17 cellular contexts compared by ENCODE assay signal in the genomic region with DNA sequence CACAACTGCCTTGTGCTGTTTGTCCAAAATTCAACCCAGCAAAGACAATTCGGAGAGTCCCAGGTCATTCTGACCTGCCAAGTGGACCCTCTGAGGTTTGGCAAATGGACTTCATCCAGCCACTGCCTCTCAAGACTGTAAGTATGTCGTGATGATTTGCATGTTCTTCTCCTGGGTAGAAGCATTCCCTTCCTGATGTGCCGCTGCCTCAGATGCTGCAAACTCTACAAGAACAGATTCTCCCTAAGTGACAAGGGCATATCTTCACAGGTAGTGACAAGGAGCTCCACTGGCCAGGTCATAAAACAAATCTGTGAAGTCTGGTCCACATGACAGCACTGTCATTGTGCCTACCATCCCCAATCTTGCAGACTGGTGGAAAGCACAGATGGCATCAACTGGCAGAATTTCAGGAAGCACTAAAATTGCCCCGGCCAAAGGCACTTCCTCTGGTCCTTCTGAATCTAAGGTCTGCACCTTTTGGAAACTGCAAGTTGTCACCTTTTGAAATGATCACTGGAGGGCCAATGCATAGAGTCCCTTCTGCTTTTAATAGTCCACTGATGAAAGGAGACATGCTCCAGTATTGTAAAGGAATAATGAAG. TPM values are rescaled to one million over a fixed set of nuclear protein-coding genes. Genes with fewer than 3 reads are reported as not detected.
DNase-seq lines count a peak whose midpoint lies in the region; ATAC-seq and TF ChIP-seq lines count a peak whose summit lies in the region.
"Had no signal": no experiment of that assay in that cellular context is flagged by ENCODE, and none has a peak within 500 bp of the region (broad histone marks: within the 10 kb centered on the region; RNA-seq: fewer than 3 reads in every experiment).

No MANE protein-coding gene starts in this region.

- no peak for TF ChIP-seq EP300 in stomach (IDR thresholded peaks at IDR 0.05)

- H3K36me3 ChIP-seq in stomach (peaks cover 20 to 28% (median 24%) of the 10 kb centered on the region in 4 donors), GM23248 (ENCODE audit: low read depth) (peaks cover 11% of the 10 kb centered on the region)

- no peaks in the 10 kb centered on the region for H3K9me2 ChIP-seq in GM23248 (ENCODE audit: insufficient read depth)

- H4K20me1 ChIP-seq in GM23248 (ENCODE audit: insufficient read depth), result no peaks in the 10 kb centered on the region

- H3K27ac ChIP-seq in stomach, result no peak overlapping the region
- H3K27ac ChIP-seq in GM23248, result no peak overlapping the region
- H3K27ac ChIP-seq: SK-N-MC had no signal

- in situ Hi-C loops in G401 (cut with HindIII; ENCODE audit: low sequenced_read_pairs), result no loop called here
- in situ Hi-C loops in GM23248 (cut with MboI), result no loop called here

- H3K27me3 ChIP-seq in stomach (peaks cover 0 to 37% (median 26%) of the 10 kb centered on the region in 3 donors), GM23248 (replicated peaks; ENCODE audit: insufficient read depth) (0 out of 2 replicates have a peak, but pooled peaks cover 11% of the 10 kb centered on the region)

- no peak overlapping the region for H3K4me3 Mint-ChIP-seq in activated CD8-positive, alpha-beta memory T cell treated with anti-CD3 and anti-CD28 coated beads, Interleukin-2, amount 10 ng/mL, durations not matched to agents 7 days and 5 days

- H3K9me3 ChIP-seq in stomach (no peaks in the 10 kb centered on the region), GM23248 (ENCODE audit: low read depth) (no peaks in the 10 kb centered on the region)
- H3K9me3 ChIP-seq: Caco-2 had no signal

- ATAC-seq in activated CD8-positive, alpha-beta memory T cell treated with anti-CD3 and anti-CD28 coated beads, Interleukin-2, amount 10 ng/mL, durations not matched to agents 7 days and 5 days, result no peak
- ATAC-seq: GM12878, Right ventricle myocardium inferior had no signal

- peak; percentile 23 for DNase-seq in activated CD8-positive, alpha-beta memory T cell treated with anti-CD3 and anti-CD28 coated beads, Interleukin-2, amount 10 ng/mL, durations not matched to agents 7 days and 5 days
- no peak for DNase-seq in activated CD8-positive, alpha-beta memory T cell treated with anti-CD3 and anti-CD28 coated beads for 24 hours
- DNase-seq in G401 (ENCODE audit: low spot score) (peak; percentile 90), cerebellum (ENCODE audit: low spot score) (peak; percentile 75), stomach (peak; percentile 20), GM23248 (no peak), NAMALWA (ENCODE audit: low spot score) (no peak)
- DNase-seq: Caco-2; CD4-positive, CD25-positive, alpha-beta regulatory T cell; DMS79; GOT3; NCI-H1436; NCI-H2029; NCI-H748 treated with DMSO at 0.1 percent for 48 hours had no signal

- CTCF ChIA-PET in activated CD8-positive, alpha-beta memory T cell treated with anti-CD3 and anti-CD28 coated beads, Interleukin-2, amount 10 ng/mL, durations not matched to agents 7 days and 5 days (lab: Charles Lee), result no interaction called here

- H3K4me3 ChIP-seq in stomach (no peak overlapping the region), GM23248 (no peak overlapping the region)
- H3K4me3 ChIP-seq: GM12878, SK-N-MC had no signal

- peaks cover 10% of the 10 kb centered on the region for H3K27me3 Mint-ChIP-seq in activated CD8-positive, alpha-beta memory T cell treated with anti-CD3 and anti-CD28 coated beads, Interleukin-2, amount 10 ng/mL, durations not matched to agents 7 days and 5 days
- H3K27me3 Mint-ChIP-seq: CD4-positive, CD25-positive, alpha-beta regulatory T cell had no signal

- WGBS in stomach, 5 donors, result 72 to 86% (median 85%) methylated on average over 4 of the region's 4 CpGs
- WGBS in GM23248 (ENCODE audit: low coverage in 1 of 2, low lambda C conversion rate in 2 of 2, missing lambda C conversion rate in 2 of 2), 2 experiments, result 70 to 75% methylated on average over 4 of the region's 4 CpGs

- H3K9me3 Mint-ChIP-seq in activated CD8-positive, alpha-beta memory T cell treated with anti-CD3 and anti-CD28 coated beads, Interleukin-2, amount 10 ng/mL, durations not matched to agents 7 days and 5 days (ENCODE audit: low read depth), result no peaks in the 10 kb centered on the region

- no peak overlapping the region for H3K4me2 ChIP-seq in GM23248 (ENCODE audit: unreplicated experiment)

- H3K27ac Mint-ChIP-seq in activated CD8-positive, alpha-beta memory T cell treated with anti-CD3 and anti-CD28 coated beads, Interleukin-2, amount 10 ng/mL, durations not matched to agents 7 days and 5 days, result no peak overlapping the region

- no peak overlapping the region for H2AFZ ChIP-seq in GM23248

- no peak for TF ChIP-seq CTCF in stomach (IDR thresholded peaks at IDR 0.05)

- no peak overlapping the region for H3K9ac ChIP-seq in GM23248

- no peaks in the 10 kb centered on the region for H3K79me2 ChIP-seq in GM23248 (ENCODE audit: insufficient read depth)

- intact Hi-C loops in stomach (cut with DNase I; ENCODE audit: low total_unique reads), result no loop called here

- H3K4me1 ChIP-seq in stomach, result peaks cover 0 to 6% (median 0%) of the 10 kb centered on the region in 4 donors
- no peaks in the 10 kb centered on the region for H3K4me1 ChIP-seq in GM23248 (ENCODE audit: insufficient read depth)

- peaks cover 13% of the 10 kb centered on the region for H3K36me3 Mint-ChIP-seq in activated CD8-positive, alpha-beta memory T cell treated with anti-CD3 and anti-CD28 coated beads, Interleukin-2, amount 10 ng/mL, durations not matched to agents 7 days and 5 days
- H3K36me3 Mint-ChIP-seq: CD4-positive, CD25-positive, alpha-beta regulatory T cell had no signal

- TF ChIP-seq POLR2A in stomach (IDR thresholded peaks at IDR 0.05), result no peak

- H3F3A ChIP-seq in GM23248 (ENCODE audit: insufficient read depth), result no peaks in the 10 kb centered on the region

- peaks cover 28% of the 10 kb centered on the region for H3K4me1 Mint-ChIP-seq in activated CD8-positive, alpha-beta memory T cell treated with anti-CD3 and anti-CD28 coated beads, Interleukin-2, amount 10 ng/mL, durations not matched to agents 7 days and 5 days

RNA-seq across cellular contexts. Expression of gene POFUT2, which starts 27.4 kb away (rescaled TPM):
- total RNA-seq in activated CD8-positive, alpha-beta memory T cell treated with anti-CD3 and anti-CD28 coated beads, Interleukin-2, amount 10 ng/mL, durations not matched to agents 7 days and 5 days, result 10 to 100 TPM; 16.4 to 19.5 TPM
- 12.6 and 25.5 TPM in 2 replicates for total RNA-seq in G401 (2014; rRNA removed; shearing (Covaris generic))
- total RNA-seq in cerebellum (14.2 TPM), stomach (10 to 100 TPM; 19.2 to 34.2 (median 29.3) TPM)
- polyA plus RNA-seq in stomach (10 to 100 TPM in 1 of 3 donors, 1 to 10 TPM in 2; 7.4 to 15.9 (median 9.5) TPM), GM23248 (2016; fragmentation: Nextera tagmentation; extraction: Ambion mirVana) (30.1 and 30.9 TPM in 2 replicates)
- total RNA-seq in GM23248 (2014; rRNA removed; shearing (Covaris generic)), result 48.2 and 54.0 TPM in 2 replicates

Comparison
In these comparisons a context has a peak if more than half of its experiments do, and no peak if none do; other contexts are left out.
1. DNase-seq: peak in activated CD8-positive, alpha-beta memory T cell treated with anti-CD3 and anti-CD28 coated beads, Interleukin-2, amount 10 ng/mL, durations not matched to agents 7 days and 5 days (single experiment), G401 (single experiment), cerebellum (single experiment) and stomach (single experiment); none in activated CD8-positive, alpha-beta memory T cell treated with anti-CD3 and anti-CD28 coated beads for 24 hours (single experiment), GM23248 (single experiment) and NAMALWA (single experiment).